In the genomic region with DNA sequence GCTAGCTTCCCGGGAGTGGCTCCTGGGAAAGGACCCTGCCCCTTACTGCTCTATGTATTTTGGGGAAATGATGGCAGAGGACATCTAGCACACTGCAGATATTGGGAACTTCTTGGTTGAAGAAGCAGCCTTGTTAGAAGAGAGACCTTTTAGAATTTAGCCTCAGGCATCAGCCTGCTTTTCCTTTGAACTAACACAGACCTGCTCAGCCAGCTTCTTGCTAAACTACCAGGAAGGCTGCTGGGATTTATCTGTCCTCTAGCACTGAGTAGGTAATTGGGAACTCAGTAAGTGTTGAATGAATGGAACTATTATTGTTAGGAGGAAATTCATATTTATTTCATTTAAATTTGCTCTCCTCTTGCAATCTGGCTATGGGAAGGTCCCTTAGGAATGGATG, we compare ENCODE assay signal across 28 cellular contexts.
"Had no signal": no experiment of that assay in that cellular context is flagged by ENCODE, and none has a peak within 500 bp of the region (broad histone marks: within the 10 kb centered on the region; RNA-seq: fewer than 3 reads in every experiment).

No MANE protein-coding gene starts in this region.

- H3K27ac Mint-ChIP-seq: naive thymus-derived CD4-positive, alpha-beta T cell; stimulated activated naive CD8-positive, alpha-beta T cell treated with anti-CD3 and anti-CD28 coated beads, Interleukin-15, amount 100 ng/mL, for 72 hours had no signal

- H3K4me3 Mint-ChIP-seq: naive thymus-derived CD4-positive, alpha-beta T cell; natural killer cell treated with Interleukin-12 subunit alpha and Interleukin-12 subunit beta and Interleukin-15 and Interleukin-18, amount 100 ng/mL, for 72 hours; stimulated activated naive CD8-positive, alpha-beta T cell treated with anti-CD3 and anti-CD28 coated beads, Interleukin-15, amount 100 ng/mL, for 72 hours had no signal

- H3K27ac ChIP-seq: heart right ventricle, left lung, lower lobe of right lung, pancreas, prostate gland, skin epidermis, tibial nerve, upper lobe of left lung, vagina had no signal

- H3K36me3 ChIP-seq: heart right ventricle, left lung, lower lobe of right lung, pancreas, prostate gland, tibial nerve, upper lobe of left lung, vagina had no signal

- ATAC-seq: heart right ventricle; left colon; left lung; lower lobe of right lung; mucosa of descending colon; naive thymus-derived CD4-positive, alpha-beta T cell; natural killer cell treated with Interleukin-12 subunit alpha and Interleukin-12 subunit beta and Interleukin-15 and Interleukin-18, amount 100 ng/mL, for 72 hours; pancreas; right cardiac atrium; sciatic nerve; stimulated activated naive CD8-positive, alpha-beta T cell treated with anti-CD3 and anti-CD28 coated beads, Interleukin-15, amount 100 ng/mL, for 72 hours had no signal

- H3K27me3 ChIP-seq: heart right ventricle, left lung, pancreas, tibial nerve, upper lobe of left lung, vagina had no signal

- DNase-seq: heart right ventricle; hippocampal formation; kidney; left colon; left lung; lower lobe of right lung; mammary epithelial cell; midbrain; mucosa of descending colon; naive thymus-derived CD4-positive, alpha-beta T cell; pancreas; posterior cingulate gyrus; retina; right cardiac atrium; stimulated activated CD4-positive, alpha-beta T cell treated with anti-CD3 and anti-CD28 coated beads, Interleukin-12 subunit alpha, Interleukin-12 subunit beta, amount 100 ng/mL, for 4 hours; stimulated activated CD4-positive, alpha-beta T cell treated with anti-CD3 and anti-CD28 coated beads, Interleukin-15, amount 100 ng/mL, for 24 hours; stimulated activated CD4-positive, alpha-beta T cell treated with anti-CD3 and anti-CD28 coated beads, Interleukin-2, amount 100 ng/mL, for 24 hours; stimulated activated CD4-positive, alpha-beta T cell treated with anti-CD3 and anti-CD28 coated beads, Interleukin-4, amount 100 ng/mL, for 1 hour; stimulated activated naive CD4-positive, alpha-beta T cell; stimulated activated naive CD8-positive, alpha-beta T cell treated with anti-CD3 and anti-CD28 coated beads, Interleukin-15, amount 100 ng/mL, for 72 hours; substantia nigra; upper lobe of left lung had no signal

- H3K4me1 ChIP-seq: heart right ventricle, left lung, lower lobe of right lung, pancreas, prostate gland, tibial nerve, upper lobe of left lung, vagina had no signal

- H3K4me3 ChIP-seq: heart right ventricle, left lung, lower lobe of right lung, mucosa of descending colon, pancreas, prostate gland, skin epidermis, tibial nerve, upper lobe of left lung, vagina had no signal

- H3K4me1 Mint-ChIP-seq: naive thymus-derived CD4-positive, alpha-beta T cell had no signal

- H3K36me3 Mint-ChIP-seq: natural killer cell treated with Interleukin-12 subunit alpha and Interleukin-12 subunit beta and Interleukin-15 and Interleukin-18, amount 100 ng/mL, for 72 hours had no signal
